In the genomic region with DNA sequence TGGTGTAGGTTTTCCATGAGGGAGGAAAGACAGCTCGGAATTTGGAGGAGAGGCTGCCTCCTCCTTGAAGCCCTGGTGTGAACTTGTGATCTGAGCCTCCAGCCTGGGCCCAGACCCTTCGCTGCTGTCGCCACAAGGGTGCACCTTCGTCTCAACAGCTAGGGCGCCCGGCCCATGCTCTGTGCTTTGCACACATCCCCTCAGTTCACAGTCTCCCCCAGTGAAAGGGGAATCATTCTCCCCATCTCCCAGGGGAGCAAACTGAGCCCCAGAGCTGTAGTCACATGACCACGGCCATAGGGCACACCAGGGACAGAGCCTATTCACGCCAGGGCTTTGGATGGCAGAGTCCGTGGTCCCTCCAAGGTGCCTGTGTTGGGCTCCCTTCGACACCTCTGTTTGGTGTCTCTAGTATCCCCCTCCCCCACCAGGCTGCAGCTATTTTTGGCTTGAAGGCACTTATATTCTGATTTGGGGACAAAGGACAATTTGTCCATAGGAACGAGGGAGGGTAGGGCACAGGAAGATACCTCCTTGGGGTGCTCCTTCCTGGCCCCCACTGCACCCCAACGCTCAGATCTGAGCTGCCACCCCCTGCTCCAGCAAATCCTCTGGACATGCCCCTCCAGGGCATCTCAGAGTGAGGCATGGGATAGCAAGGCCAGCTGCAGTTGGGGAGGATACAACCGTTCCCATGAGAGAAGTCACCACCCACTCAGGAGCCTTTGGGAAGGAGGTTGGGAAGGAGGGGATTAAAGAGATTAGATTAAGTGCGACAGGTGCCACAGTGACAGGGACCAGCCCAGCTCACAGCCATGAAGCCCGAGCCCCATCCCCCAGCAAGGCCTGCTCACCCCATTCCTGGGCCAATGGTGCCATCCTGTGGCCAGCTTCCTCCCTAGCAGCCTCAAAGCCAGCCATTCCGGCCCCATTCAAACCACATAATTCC, we compare ENCODE assay signal across 8 cellular contexts. TPM values are rescaled to one million over a fixed set of nuclear protein-coding genes. Genes with fewer than 3 reads are reported as not detected.
A peak's percentile ranks its signal among the peaks of the same experiment; 100 is the strongest.
DNase-seq lines count a peak whose midpoint lies in the region; ATAC-seq and TF ChIP-seq lines count a peak whose summit lies in the region.

No MANE protein-coding gene starts in this region.

- H3K4me3 ChIP-seq in AG09309 (ENCODE audit: control insufficient read depth, low read depth, low read length) (no peak overlapping the region), colonic mucosa (no peak overlapping the region), left lung (no peak overlapping the region)

- DNase-seq in AG09309 (ENCODE audit: low read depth): no peak
- DNase-seq in NCI-H2227 treated with DMSO at 0.1 percent for 48 hours (lab: John Stamatoyannopoulos, UW): peak; percentile 73
- DNase-seq in activated CD4-positive, alpha-beta T cell treated with anti-CD3 and anti-CD28 coated beads for 36 hours: peak; percentile 84
- peak; percentile 76 for DNase-seq in colonic mucosa
- peak; percentile 72 to 83 for DNase-seq in left lung
- DNase-seq in stimulated activated CD4-positive, alpha-beta T cell treated with anti-CD3 and anti-CD28 coated beads, TNF-alpha, amount 100 ng/mL, for 24 hours (ENCODE audit: low read depth in 3 of 3): peak; percentile 40 to 60 (median 42)

- no peak overlapping the region for H3K27ac ChIP-seq in colonic mucosa
- H3K27ac ChIP-seq in left lung: no peak overlapping the region

- H3K4me1 ChIP-seq in colonic mucosa: no peaks in the 10 kb centered on the region
- H3K4me1 ChIP-seq in left lung: no peaks in the 10 kb centered on the region

- no peaks in the 10 kb centered on the region for H3K4me1 Mint-ChIP-seq in activated CD4-positive, alpha-beta T cell treated with anti-CD3 and anti-CD28 coated beads for 36 hours

- POLR2A ChIA-PET in activated CD4-positive, alpha-beta T cell treated with anti-CD3 and anti-CD28 coated beads for 36 hours (lab: Charles Lee): no interaction called here

- CTCF ChIA-PET in activated CD4-positive, alpha-beta T cell treated with anti-CD3 and anti-CD28 coated beads for 36 hours (lab: Charles Lee): interaction anchor here (0.6 to 1.6 kb wide), 9 partner anchors 8 to 1473 kb away, joined by 3 to 5 read pairs (median 3); no protein-coding TSS in a partner anchor

- H3K27me3 Mint-ChIP-seq in activated CD4-positive, alpha-beta T cell treated with anti-CD3 and anti-CD28 coated beads for 36 hours: peaks cover 2% of the 10 kb centered on the region

- H3K27ac Mint-ChIP-seq in activated CD4-positive, alpha-beta T cell treated with anti-CD3 and anti-CD28 coated beads for 36 hours: no peak overlapping the region

- ATAC-seq in GM19463 (IDR thresholded peaks at IDR 0.05; ENCODE audit: unreplicated experiment): peak; percentile 45
- ATAC-seq in activated CD4-positive, alpha-beta T cell treated with anti-CD3 and anti-CD28 coated beads for 36 hours: peak; percentile 91
- ATAC-seq in left lung: peak; percentile 94
- no peak for ATAC-seq in GM19351 (IDR thresholded peaks at IDR 0.05; ENCODE audit: unreplicated experiment)

- H3K9me3 Mint-ChIP-seq in activated CD4-positive, alpha-beta T cell treated with anti-CD3 and anti-CD28 coated beads for 36 hours (ENCODE audit: low read depth): no peaks in the 10 kb centered on the region

- intact Hi-C loops in activated CD4-positive, alpha-beta T cell treated with anti-CD3 and anti-CD28 coated beads for 36 hours (cut with DNase I, micrococcal nuclease): loop anchor here (1.0 to 5.0 kb wide), 7 partner anchors 295 to 1471 kb away; partner anchors contain the start of gene PTPRU (in 1 of the 2)
- intact Hi-C loops in colonic mucosa (cut with DNase I): loop anchor here (5.0 to 10.0 kb wide), 4 partner anchors 915 to 1470 kb away; partner anchors contain the start of gene PTPRU
- intact Hi-C loops in left lung (cut with DNase I): no loop called here

- H3K36me3 Mint-ChIP-seq in activated CD4-positive, alpha-beta T cell treated with anti-CD3 and anti-CD28 coated beads for 36 hours (ENCODE audit: low read depth): no peaks in the 10 kb centered on the region

- no peak overlapping the region for H3K4me3 Mint-ChIP-seq in activated CD4-positive, alpha-beta T cell treated with anti-CD3 and anti-CD28 coated beads for 36 hours

- no peaks in the 10 kb centered on the region for H3K36me3 ChIP-seq in colonic mucosa
- H3K36me3 ChIP-seq in left lung: no peaks in the 10 kb centered on the region

- TF ChIP-seq CTCF in AG09309 (IDR thresholded peaks at IDR 0.05; ENCODE audit: control insufficient read depth, insufficient read depth, low read depth, low read length, missing control alignments) (peak; percentile 93), colonic mucosa (IDR thresholded peaks at IDR 0.05) (peak; percentile 72), left lung (IDR thresholded peaks at IDR 0.05) (peak; percentile 75 to 77)

- H3K9me3 ChIP-seq in colonic mucosa (no peaks in the 10 kb centered on the region), left lung (no peaks in the 10 kb centered on the region)

- H3K27me3 ChIP-seq in colonic mucosa (no peaks in the 10 kb centered on the region), left lung (peaks cover 0 to 59% of the 10 kb centered on the region in 2 donors)

- no peak overlapping the region for H3K9ac ChIP-seq in colonic mucosa (ENCODE audit: low read depth in 2 of 2, low read length in 2 of 2)

RNA-seq across cellular contexts. Expression of gene MATN1, which starts 15.7 kb away (rescaled TPM):
- under 1 TPM; 0.32 to 0.43 TPM for total RNA-seq in activated CD4-positive, alpha-beta T cell treated with anti-CD3 and anti-CD28 coated beads for 36 hours
- total RNA-seq in colonic mucosa: not detected
- total RNA-seq in left lung: under 1 TPM in 1 of 2 donors, not detected in 1; 0.08 TPM

RNA-seq across cellular contexts. Expression of gene LAPTM5, which starts 49.9 kb away (rescaled TPM):
- total RNA-seq in activated CD4-positive, alpha-beta T cell treated with anti-CD3 and anti-CD28 coated beads for 36 hours: 100 to 1,000 TPM; 174 to 214 TPM
- total RNA-seq in colonic mucosa (10 to 100 TPM; 15.8 to 41.0 TPM), left lung (100 to 1,000 TPM; 185 to 513 TPM)

Comparison
In these comparisons a context has a peak if more than half of its experiments do, and no peak if none do; other contexts are left out.
1. RNA of gene LAPTM5, which starts 49.9 kb away (total RNA-seq): 185 to 513 TPM in left lung and 174 to 214 TPM in activated CD4-positive, alpha-beta T cell treated with anti-CD3 and anti-CD28 coated beads for 36 hours; 15.8 to 41.0 TPM in colonic mucosa; every median in the first group is over 4 times any median in the second.
2. intact Hi-C loops: an anchor here in activated CD4-positive, alpha-beta T cell treated with anti-CD3 and anti-CD28 coated beads for 36 hours (1.0 to 5.0 kb wide) and colonic mucosa (5.0 to 10.0 kb wide); none called in left lung.
3. Peak in every context shown above with its lines, with median percentiles within 50 percentile points of each other: CTCF ChIP-seq.